Comparison of ENCODE assay signal across 18 cellular contexts in the genomic region with DNA sequence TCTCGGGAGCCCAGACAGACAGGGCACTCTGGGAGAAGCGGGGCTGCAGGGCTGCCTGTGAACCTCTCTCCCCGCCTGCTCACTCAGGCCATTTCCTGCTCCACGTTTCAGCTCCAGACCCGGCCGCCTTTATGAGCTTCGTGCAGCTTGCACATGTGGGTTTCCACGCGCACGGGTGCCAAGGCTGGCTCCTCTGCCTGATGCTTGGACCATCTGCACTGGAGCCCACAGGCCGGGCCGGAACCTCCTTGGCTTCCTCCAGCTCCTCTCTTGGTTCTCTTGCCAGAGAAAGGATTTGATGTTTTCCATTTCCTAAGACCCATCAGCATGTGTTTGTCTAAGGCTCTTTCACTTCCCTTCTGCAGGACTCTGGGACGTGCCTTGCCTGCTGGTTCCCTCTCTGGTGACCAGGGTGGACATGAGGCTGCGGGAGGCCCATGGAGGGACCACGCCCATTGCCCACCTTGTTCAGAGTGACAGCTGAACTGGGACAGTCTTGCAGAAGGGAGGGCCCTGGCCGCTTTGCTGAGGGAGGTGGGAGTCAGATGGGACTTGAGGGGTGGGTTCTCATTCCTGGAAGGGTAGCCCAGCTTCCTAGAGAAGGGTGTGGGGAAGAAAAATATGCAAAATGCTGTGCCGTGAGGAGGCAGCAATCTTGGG. TPM values are rescaled to one million over a fixed set of nuclear protein-coding genes. Genes with fewer than 3 reads are reported as not detected.
DNase-seq lines count a peak whose midpoint lies in the region; ATAC-seq, FAIRE-seq and TF ChIP-seq lines count a peak whose summit lies in the region.
"Had no signal": no experiment of that assay in that cellular context is flagged by ENCODE, and none has a peak within 500 bp of the region (broad histone marks: within the 10 kb centered on the region; RNA-seq: fewer than 3 reads in every experiment).

No MANE protein-coding gene starts in this region.

- H3K4me1 ChIP-seq in kidney (ENCODE audit: control insufficient read depth in 1 of 2, insufficient read depth in 1 of 2, low read depth in 1 of 2, low read length in 2 of 2) = no peaks in the 10 kb centered on the region
- H3K4me1 ChIP-seq: body of pancreas, pancreas, thyroid gland had no signal

- no peak overlapping the region for H3K9ac ChIP-seq in kidney (ENCODE audit: low read length in 2 of 2)

- peaks cover 14% of the 10 kb centered on the region for H3K27me3 Mint-ChIP-seq in activated B cell treated with CpG ODN at 0.5 μM for 24 hours

- no peak for FAIRE-seq in kidney (lab: Jason Lieb, UNC)
- FAIRE-seq: GM12891, pancreas had no signal

- POLR2A ChIA-PET in activated B cell treated with CpG ODN at 0.5 μM for 24 hours (lab: Charles Lee) = no interaction called here

- H3K4me3 Mint-ChIP-seq in activated B cell treated with CpG ODN at 0.5 μM for 24 hours = no peak overlapping the region
- H3K4me3 Mint-ChIP-seq: activated T-helper 17 cell treated with anti-CD3 and anti-CD28 coated beads, Interleukin-2, amount 50 U/mL, for 72 hours; CD8-positive, alpha-beta T cell; T-cell had no signal

- no peak overlapping the region for H3K4me3 ChIP-seq in kidney (ENCODE audit: low read length in 2 of 2)
- H3K4me3 ChIP-seq: body of pancreas, pancreas, thyroid gland had no signal

- DNase-seq in GM03348 (ENCODE audit: low spot score) (peak; percentile 44), activated B cell treated with CpG ODN at 0.5 μM for 24 hours (peak; percentile 4), kidney (peak; percentile 69), sciatic nerve (ENCODE audit: low spot score) (peak; percentile 67), NCI-H2196 treated with DMSO at 0.1 percent for 48 hours (lab: John Stamatoyannopoulos, UW; ENCODE audit: unreplicated experiment) (no peak), cortex of kidney (lab: John Stamatoyannopoulos, UW) (no peak)
- no peak for DNase-seq in activated T-cell treated with anti-CD3 and anti-CD28 coated beads, Interleukin-2, amount 50 U/mL, for 48 hours
- DNase-seq: effector CD4-positive, alpha-beta T cell; NCI-H187 treated with DMSO at 0.1 percent for 48 hours; NCI-H69; RPMI8226; thyroid gland had no signal

- CTCF ChIA-PET in activated B cell treated with CpG ODN at 0.5 μM for 24 hours (lab: Charles Lee) = no interaction called here

- H3K27ac Mint-ChIP-seq in activated B cell treated with CpG ODN at 0.5 μM for 24 hours = no peak overlapping the region
- H3K27ac Mint-ChIP-seq: activated T-helper 17 cell treated with anti-CD3 and anti-CD28 coated beads, Interleukin-2, amount 50 U/mL, for 72 hours; CD8-positive, alpha-beta T cell; T-cell had no signal

- no peak overlapping the region for H3K27ac ChIP-seq in kidney (ENCODE audit: low read depth in 2 of 2, low read length in 2 of 2)
- H3K27ac ChIP-seq: body of pancreas, pancreas, thyroid gland had no signal

- no peak for ATAC-seq in activated B cell treated with CpG ODN at 0.5 μM for 24 hours (ENCODE audit: low read depth)
- ATAC-seq in sciatic nerve = peak; percentile 61
- ATAC-seq: activated T-helper 17 cell treated with anti-CD3 and anti-CD28 coated beads, Interleukin-2, amount 50 U/mL, for 72 hours; body of pancreas; CD8-positive, alpha-beta T cell; pancreas; T-cell had no signal

- intact Hi-C loops in activated B cell treated with CpG ODN at 0.5 μM for 24 hours (cut with micrococcal nuclease) (no loop called here), kidney (cut with DNase I) (no loop called here), sciatic nerve (cut with DNase I) (no loop called here)

- H3K36me3 Mint-ChIP-seq in activated B cell treated with CpG ODN at 0.5 μM for 24 hours (ENCODE audit: low read depth) = no peaks in the 10 kb centered on the region
- H3K36me3 Mint-ChIP-seq: CD8-positive, alpha-beta T cell; T-cell had no signal

- H3K36me3 ChIP-seq in kidney (ENCODE audit: control insufficient read depth in 1 of 2, insufficient read depth in 2 of 2, low read length in 2 of 2) = no peaks in the 10 kb centered on the region
- H3K36me3 ChIP-seq: pancreas, thyroid gland had no signal

- H3K9me3 ChIP-seq in kidney (ENCODE audit: control insufficient read depth in 1 of 2, low read length in 2 of 2) = no peaks in the 10 kb centered on the region
- H3K9me3 ChIP-seq: body of pancreas, pancreas, thyroid gland had no signal

- no peak for TF ChIP-seq CTCF in activated B cell treated with CpG ODN at 0.5 μM for 24 hours (IDR thresholded peaks at IDR 0.05)
- no peak for TF ChIP-seq CTCF in kidney (IDR thresholded peaks at IDR 0.05; ENCODE audit: borderline replicate concordance, extremely low read depth, insufficient read depth)

- H3K4me1 Mint-ChIP-seq in activated B cell treated with CpG ODN at 0.5 μM for 24 hours = no peaks in the 10 kb centered on the region
- H3K4me1 Mint-ChIP-seq: activated T-helper 17 cell treated with anti-CD3 and anti-CD28 coated beads, Interleukin-2, amount 50 U/mL, for 72 hours; T-cell had no signal

- H3K9me3 Mint-ChIP-seq in activated B cell treated with CpG ODN at 0.5 μM for 24 hours = peaks cover 7% of the 10 kb centered on the region
- H3K9me3 Mint-ChIP-seq: activated T-helper 17 cell treated with anti-CD3 and anti-CD28 coated beads, Interleukin-2, amount 50 U/mL, for 72 hours; CD8-positive, alpha-beta T cell had no signal

RNA-seq across cellular contexts. Expression of a gene that starts 23.3 kb away (rescaled TPM):
- total RNA-seq in activated B cell treated with CpG ODN at 0.5 μM for 24 hours = 0.02 TPM in 1 of 2 replicates, not detected in the other
- 23.8 TPM for total RNA-seq in kidney
- polyA plus RNA-seq in kidney (ENCODE audit: insufficient read depth, low read depth, low replicate concordance) = 2.4 TPM
- 79.4 TPM for total RNA-seq in sciatic nerve

Comparison
In these comparisons a context has a peak if more than half of its experiments do, and no peak if none do; other contexts are left out.
1. DNase-seq: peak in GM03348 (single experiment), activated B cell treated with CpG ODN at 0.5 μM for 24 hours (single experiment), kidney (single experiment) and sciatic nerve (single experiment); none in activated T-cell treated with anti-CD3 and anti-CD28 coated beads, Interleukin-2, amount 50 U/mL, for 48 hours (0 of 2), NCI-H2196 treated with DMSO at 0.1 percent for 48 hours (single experiment) and cortex of kidney (single experiment).
2. RNA of a gene that starts 23.3 kb away (total RNA-seq): 79.4 TPM in sciatic nerve (single experiment) and 23.8 TPM in kidney (single experiment); 0.02 TPM in activated B cell treated with CpG ODN at 0.5 μM for 24 hours; every median in the first group is over 10 times any median in the second.